In genomic region chr2:100589527-100589926, GRCh38 we compare ENCODE assay signal across 1 cellular context.
TF ChIP-seq lines count a peak whose summit lies in the region.

No MANE protein-coding gene starts in this region.

TF ChIP-seq in K562, 482 proteins besides CTCF, POLR2A, EP300 and RAD21 (continues in another document):
- no peak for TF ChIP-seq ZBTB49 (CRISPR knock-in tag; IDR thresholded peaks at IDR 0.05; ENCODE audit: borderline replicate concordance)
- TF ChIP-seq NR2C2 (CRISPR knock-in tag; IDR thresholded peaks at IDR 0.05): no peak
- 0 out of 2 replicates have a peak, but pooled peaks have one; percentile 38 for TF ChIP-seq NR2C2 (tag; IDR thresholded peaks at IDR 0.05)
- TF ChIP-seq ZMIZ1 (IDR thresholded peaks at IDR 0.05; ENCODE audit: low read depth in 2 of 2, low read length in 2 of 2): no peak
- no peak for TF ChIP-seq NCOA1 (IDR thresholded peaks at IDR 0.05; ENCODE audit: low read depth)
- peak; percentile 73 for TF ChIP-seq PRDM10 (IDR thresholded peaks at IDR 0.05; ENCODE audit: partially characterized antibody)
- TF ChIP-seq KDM4B (IDR thresholded peaks at IDR 0.05; ENCODE audit: borderline replicate concordance in 2 of 2, low read depth in 1 of 2): no peak
- no peak for TF ChIP-seq MTA3 (IDR thresholded peaks at IDR 0.05; ENCODE audit: borderline replicate concordance)
- no peak for TF ChIP-seq FOXA1 (IDR thresholded peaks at IDR 0.05; ENCODE audit: borderline replicate concordance)
- TF ChIP-seq ELF1 (tag; IDR thresholded peaks at IDR 0.05): peak; percentile 73
- TF ChIP-seq NR2C1 (IDR thresholded peaks at IDR 0.05): no peak
- 0 out of 2 replicates have a peak, but pooled peaks have one; percentile 26 for TF ChIP-seq NR2C1 (tag; IDR thresholded peaks at IDR 0.05)
- no peak for TF ChIP-seq HDAC2 (IDR thresholded peaks at IDR 0.05)
- TF ChIP-seq ZBTB9 (CRISPR knock-in tag; IDR thresholded peaks at IDR 0.05): no peak
- no peak for TF ChIP-seq HMG20A (CRISPR knock-in tag; conservative IDR thresholded peaks at IDR 0.05)
- TF ChIP-seq TBL1XR1 (IDR thresholded peaks at IDR 0.05; ENCODE audit: low read length in 2 of 2): no peak
- no peak for TF ChIP-seq USF1 (CRISPR knock-in tag; IDR thresholded peaks at IDR 0.05)
- peak; percentile 32; the same call in 1 of the 2 replicates for TF ChIP-seq SMAD4 (CRISPR knock-in tag; conservative IDR thresholded peaks at IDR 0.05)
- TF ChIP-seq BDP1 (IDR thresholded peaks at IDR 0.05; ENCODE audit: insufficient read depth, insufficient read length): no peak
- no peak for TF ChIP-seq KAT8 (IDR thresholded peaks at IDR 0.05; ENCODE audit: low read depth)
- TF ChIP-seq SIN3A (IDR thresholded peaks at IDR 0.05; ENCODE audit: borderline replicate concordance in 2 of 2, control insufficient read depth in 1 of 2, low read depth in 2 of 2, low read length in 2 of 2): no peak
- TF ChIP-seq ZNF766 (CRISPR knock-in tag; conservative IDR thresholded peaks at IDR 0.05): peak; percentile 84
- no peak for TF ChIP-seq MAFK (IDR thresholded peaks at IDR 0.05; ENCODE audit: low read length)
- TF ChIP-seq SNRNP70 (optimal IDR thresholded peaks at IDR 0.05; ENCODE audit: low read depth, low read length): no peak
- TF ChIP-seq NR4A1 (CRISPR knock-in tag; IDR thresholded peaks at IDR 0.05): no peak
- TF ChIP-seq NR4A1 (tag; IDR thresholded peaks at IDR 0.05): no peak
- TF ChIP-seq ZBTB12 (CRISPR knock-in tag; IDR thresholded peaks at IDR 0.05): no peak
- TF ChIP-seq KDM1A (IDR thresholded peaks at IDR 0.05): no peak
- no peak for TF ChIP-seq PHF21A (IDR thresholded peaks at IDR 0.05; ENCODE audit: borderline replicate concordance, low read depth)
- TF ChIP-seq PML (IDR thresholded peaks at IDR 0.05; ENCODE audit: low read length): no peak
- peak; percentile 54; the same call in 1 of the 2 replicates for TF ChIP-seq GABPA (tag; conservative IDR thresholded peaks at IDR 0.05; ENCODE audit: low read depth)
- TF ChIP-seq SIRT6 (IDR thresholded peaks at IDR 0.05; ENCODE audit: low read depth, low read length): no peak
- TF ChIP-seq CHAMP1 (IDR thresholded peaks at IDR 0.05): no peak
- TF ChIP-seq L3MBTL2 (IDR thresholded peaks at IDR 0.05): 0 out of 2 replicates have a peak, but pooled peaks have one; percentile 34
- TF ChIP-seq ID3 (CRISPR knock-in tag; IDR thresholded peaks at IDR 0.05): no peak
- no peak for TF ChIP-seq ID3 (tag; IDR thresholded peaks at IDR 0.05)
- TF ChIP-seq TCF15 (CRISPR knock-in tag; IDR thresholded peaks at IDR 0.05): no peak
- TF ChIP-seq TBP (optimal IDR thresholded peaks at IDR 0.05; ENCODE audit: low read depth, low read length): no peak
- no peak for TF ChIP-seq ZNF511 (CRISPR knock-in tag; IDR thresholded peaks at IDR 0.05)
- TF ChIP-seq ZNF695 (CRISPR knock-in tag; IDR thresholded peaks at IDR 0.05): no peak
- no peak for TF ChIP-seq MAX (CRISPR knock-in tag; IDR thresholded peaks at IDR 0.05)
